22 cellular contexts compared by ENCODE assay signal in genomic region chrX:11408111-11408405, GRCh38.
"Had no signal": no experiment of that assay in that cellular context is flagged by ENCODE, and none has a peak within 500 bp of the region (broad histone marks: within the 10 kb centered on the region; RNA-seq: fewer than 3 reads in every experiment).

No MANE protein-coding gene starts in this region.

- H3K27me3 ChIP-seq: SJSA1 had no signal

- H3K9me3 ChIP-seq: SJSA1 had no signal

- H3K36me3 ChIP-seq: SJSA1 had no signal

- H3K4me1 ChIP-seq: SJSA1 had no signal

- H3K4me3 Mint-ChIP-seq: IgD-negative memory B cell had no signal

- H3K27me3 Mint-ChIP-seq: IgD-negative memory B cell had no signal

- H3K4me3 ChIP-seq: SJSA1, SK-N-MC had no signal

- DNase-seq: KBM-7, NCI-H1048, NCI-H1105, NCI-H1417, NCI-H146, NCI-H1694 treated with DMSO at 0.1 percent for 48 hours, NCI-H1930, NCI-H2081, NCI-H2107, NCI-H2227 treated with DMSO at 0.1 percent for 48 hours, NCI-H524, NCI-H526 treated with DMSO at 0.1 percent for 48 hours, NCI-H748 treated with DMSO at 0.1 percent for 48 hours, Right ventricle myocardium superior, RPMI8226, SIG-M5 had no signal

- FAIRE-seq: HTR-8/SVneo, RCC 7860 had no signal

- H3K27ac ChIP-seq: HL-60, SJSA1, SK-N-MC had no signal
